Comparison of ENCODE assay signal across 20 cellular contexts in genomic region chr11:106473089-106473722, GRCh38.
DNase-seq lines count a peak whose midpoint lies in the region; ATAC-seq and TF ChIP-seq lines count a peak whose summit lies in the region.
"Had no signal": no experiment of that assay in that cellular context is flagged by ENCODE, and none has a peak within 500 bp of the region (broad histone marks: within the 10 kb centered on the region; RNA-seq: fewer than 3 reads in every experiment).

No MANE protein-coding gene starts in this region.

- POLR2A ChIA-PET in MCF 10A (lab: Yijun Ruan, JAX) (no interaction called here), PC-3 (lab: Charles Lee; ENCODE audit: unreplicated experiment) (no interaction called here)

- H3K9me3 Mint-ChIP-seq in MCF 10A (ENCODE audit: unreplicated experiment) = no peaks in the 10 kb centered on the region

- H3F3A ChIP-seq in PC-3 (ENCODE audit: low read length, unreplicated experiment) (no peaks in the 10 kb centered on the region), smooth muscle cell (ENCODE audit: low read depth) (peaks cover 5% of the 10 kb centered on the region)

- H4K20me1 ChIP-seq in PC-3 (ENCODE audit: low read length) (no peaks in the 10 kb centered on the region), smooth muscle cell (ENCODE audit: low read depth) (no peaks in the 10 kb centered on the region)

- H3K27ac ChIP-seq in breast epithelium = no peak overlapping the region
- H3K27ac ChIP-seq in PC-3 (ENCODE audit: low read length) = peak overlapping the region; percentile 25
- no peak overlapping the region for H3K27ac ChIP-seq in smooth muscle cell (ENCODE audit: low read depth)
- no peak overlapping the region for H3K27ac ChIP-seq in caudate nucleus (ENCODE audit: low read depth, low read length)
- H3K27ac ChIP-seq: Peyer's patch had no signal

- BruUV-seq in MCF 10A (replicated peaks; lab: Mats Ljungman, UMichigan) (no TSS peak), PC-3 (replicated peaks; lab: Mats Ljungman, UMichigan) (no TSS peak)

- no peaks in the 10 kb centered on the region for H3K9me2 ChIP-seq in PC-3 (replicated peaks; ENCODE audit: low read length)

- H3K4me1 ChIP-seq in breast epithelium (no peaks in the 10 kb centered on the region), PC-3 (ENCODE audit: insufficient read depth, low read length) (peaks cover 36% of the 10 kb centered on the region), smooth muscle cell (ENCODE audit: low read depth) (peaks cover 9% of the 10 kb centered on the region)

- TF ChIP-seq POLR2A in breast epithelium (IDR thresholded peaks at IDR 0.05) = no peak

- no peaks in the 10 kb centered on the region for H3K27me3 ChIP-seq in breast epithelium
- H3K27me3 ChIP-seq in PC-3 (ENCODE audit: low read length) = no peaks in the 10 kb centered on the region
- H3K27me3 ChIP-seq in smooth muscle cell (ENCODE audit: low read depth) = no peaks in the 10 kb centered on the region
- H3K27me3 ChIP-seq: Peyer's patch had no signal

- H3K4me3 ChIP-seq in breast epithelium (no peak overlapping the region), PC-3 (ENCODE audit: low read length) (no peak overlapping the region), smooth muscle cell (no peak overlapping the region)
- H3K4me3 ChIP-seq: Peyer's patch had no signal

- no peaks in the 10 kb centered on the region for H3K36me3 Mint-ChIP-seq in MCF 10A (ENCODE audit: insufficient read depth, unreplicated experiment)
- H3K36me3 Mint-ChIP-seq: CD4-positive, CD25-positive, alpha-beta regulatory T cell; IgD-negative memory B cell; mesothelial cell of epicardium had no signal

- peak; percentile 46 for DNase-seq in MCF 10A (ENCODE audit: unreplicated experiment)
- no peak for DNase-seq in breast epithelium (ENCODE audit: low spot score in 2 of 2)
- peak; percentile 90 for DNase-seq in PC-3
- no peak for DNase-seq in smooth muscle cell (lab: John Stamatoyannopoulos, UW; ENCODE audit: unreplicated experiment)
- no peak for DNase-seq in hypothalamus (lab: John Stamatoyannopoulos, UW)
- DNase-seq in caudate nucleus (lab: John Stamatoyannopoulos, UW) = no peak
- DNase-seq: 8988T; activated CD4-positive, alpha-beta T cell treated with anti-CD3 and anti-CD28 coated beads for 36 hours; CD4-positive, CD25-positive, alpha-beta regulatory T cell; effector CD4-positive, alpha-beta T cell; GOT3; NCI-H2081 treated with DMSO at 0.1 percent for 48 hours; NCI-H774; Peyer's patch had no signal

- H3K79me2 ChIP-seq in PC-3 (ENCODE audit: low read length) = no peaks in the 10 kb centered on the region
- H3K79me2 ChIP-seq in smooth muscle cell (ENCODE audit: low read depth) = no peaks in the 10 kb centered on the region

- H3K4me2 ChIP-seq in PC-3 (ENCODE audit: low read length) (peak overlapping the region; percentile 14), smooth muscle cell (peak overlapping the region; percentile 10)

- H3K4me3 Mint-ChIP-seq in MCF 10A (ENCODE audit: unreplicated experiment) = no peak overlapping the region
- H3K4me3 Mint-ChIP-seq: activated CD4-positive, alpha-beta T cell treated with anti-CD3 and anti-CD28 coated beads for 36 hours; CD4-positive, CD25-positive, alpha-beta regulatory T cell; central memory CD8-positive, alpha-beta T cell; IgD-negative memory B cell; mesothelial cell of epicardium had no signal

- H3K9me3 ChIP-seq in breast epithelium = peaks cover 0 to 7% of the 10 kb centered on the region in 2 donors
- H3K9me3 ChIP-seq in PC-3 (ENCODE audit: low read length) = peaks cover 4% of the 10 kb centered on the region; the same call in 1 of the 2 replicates
- H3K9me3 ChIP-seq in smooth muscle cell (replicated peaks; ENCODE audit: low read depth) = no peaks in the 10 kb centered on the region
- H3K9me3 ChIP-seq: Peyer's patch had no signal

- 90% methylated on average over 2 of the region's 2 CpGs for WGBS in smooth muscle cell (ENCODE audit: low lambda C conversion rate)

- no peaks in the 10 kb centered on the region for H3K36me3 ChIP-seq in breast epithelium
- H3K36me3 ChIP-seq in PC-3 (ENCODE audit: low read depth, low read length) = peaks cover 2% of the 10 kb centered on the region; the same call in 1 of the 2 replicates
- H3K36me3 ChIP-seq in smooth muscle cell (ENCODE audit: low read depth) = no peaks in the 10 kb centered on the region
- H3K36me3 ChIP-seq: Peyer's patch had no signal

- H3K27me3 Mint-ChIP-seq in MCF 10A (ENCODE audit: insufficient read depth, unreplicated experiment) = no peaks in the 10 kb centered on the region
- H3K27me3 Mint-ChIP-seq: activated CD4-positive, alpha-beta T cell treated with anti-CD3 and anti-CD28 coated beads for 36 hours; central memory CD8-positive, alpha-beta T cell; IgD-negative memory B cell had no signal

- TF ChIP-seq CTCF in MCF 10A (IDR thresholded peaks at IDR 0.05; ENCODE audit: unreplicated experiment) (no peak), breast epithelium (IDR thresholded peaks at IDR 0.05) (no peak), PC-3 (conservative IDR thresholded peaks at IDR 0.05; ENCODE audit: low read depth, low read length) (no peak), smooth muscle cell (IDR thresholded peaks at IDR 0.05; ENCODE audit: borderline replicate concordance, insufficient read depth, poor library complexity, severe bottlenecking) (no peak)

- H3K4me1 Mint-ChIP-seq in MCF 10A (ENCODE audit: insufficient read depth, unreplicated experiment) = peaks cover 5% of the 10 kb centered on the region
- H3K4me1 Mint-ChIP-seq: activated CD4-positive, alpha-beta T cell treated with anti-CD3 and anti-CD28 coated beads for 36 hours; CD4-positive, CD25-positive, alpha-beta regulatory T cell; central memory CD8-positive, alpha-beta T cell; IgD-negative memory B cell had no signal

- ATAC-seq in PC-3 (peak; percentile 77), esophagus mucosa (peak; percentile 31), HG03469 (IDR thresholded peaks at IDR 0.05; ENCODE audit: unreplicated experiment) (no peak)
- ATAC-seq: activated CD4-positive, alpha-beta T cell treated with anti-CD3 and anti-CD28 coated beads for 36 hours had no signal

- no peak overlapping the region for H3K9ac ChIP-seq in PC-3 (ENCODE audit: low read length)
- H3K9ac ChIP-seq in smooth muscle cell (ENCODE audit: low read depth) = no peak overlapping the region

- H3K27ac Mint-ChIP-seq in MCF 10A (ENCODE audit: low read depth, unreplicated experiment) = no peak overlapping the region
- H3K27ac Mint-ChIP-seq: activated CD4-positive, alpha-beta T cell treated with anti-CD3 and anti-CD28 coated beads for 36 hours; activated T-helper 2 cell treated with anti-CD3 and anti-CD28 coated beads, Interferon-gamma antibody, Interleukin-2, Interleukin-4, amounts not matched to agents 10 μg/mL and 5 μg/mL and 100 μg/mL, durations not matched to agents 14 hours and 24 hours and 36 hours; CD4-positive, CD25-positive, alpha-beta regulatory T cell; IgD-negative memory B cell; mesothelial cell of epicardium had no signal

- no peak overlapping the region for H2AFZ ChIP-seq in PC-3 (ENCODE audit: low read length)
- no peak overlapping the region for H2AFZ ChIP-seq in smooth muscle cell (ENCODE audit: low read depth)

- intact Hi-C loops in MCF 10A (cut with micrococcal nuclease) (no loop called here), breast epithelium (cut with DNase I; ENCODE audit: low total_unique reads) (no loop called here), PC-3 (cut with micrococcal nuclease) (no loop called here)

- CTCF ChIA-PET in MCF 10A (lab: Yijun Ruan, JAX) (interaction anchor here (0.5 kb wide), 1 partner anchor 540 kb away, joined by 3 read pairs; no protein-coding TSS in a partner anchor), PC-3 (lab: Charles Lee) (no interaction called here)

Comparison
In these comparisons a context has a peak if more than half of its experiments do, and no peak if none do; other contexts are left out.
1. DNase-seq: peak in MCF 10A (single experiment) and PC-3 (single experiment); none in breast epithelium (0 of 2), smooth muscle cell (single experiment), hypothalamus (0 of 51) and caudate nucleus (0 of 61).